In the genomic region with DNA sequence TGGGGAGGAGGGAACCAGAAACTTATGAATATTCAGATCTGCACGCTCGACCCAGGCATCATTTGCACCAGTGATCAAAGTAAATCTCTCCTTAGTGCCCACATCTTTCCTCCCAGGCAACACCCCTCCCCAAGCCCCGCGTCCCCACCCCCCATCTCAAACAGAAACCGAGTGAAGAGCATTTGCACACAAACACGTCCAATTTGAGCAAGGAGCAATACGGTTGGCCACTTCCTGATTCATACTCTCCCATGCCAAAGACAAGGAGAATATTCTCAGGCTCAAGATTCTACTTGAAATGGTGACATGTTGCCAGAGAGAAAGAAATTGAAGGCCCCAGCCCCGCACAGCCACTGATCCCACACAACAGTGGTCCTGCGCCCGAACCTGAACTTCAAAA, we compare ENCODE assay signal across 14 cellular contexts. TPM values are rescaled to one million over a fixed set of nuclear protein-coding genes. Genes with fewer than 3 reads are reported as not detected.
DNase-seq lines count a peak whose midpoint lies in the region; ATAC-seq and TF ChIP-seq lines count a peak whose summit lies in the region.
"Had no signal": no experiment of that assay in that cellular context is flagged by ENCODE, and none has a peak within 500 bp of the region (broad histone marks: within the 10 kb centered on the region; RNA-seq: fewer than 3 reads in every experiment).

No MANE protein-coding gene starts in this region.

- in situ Hi-C loops in gastrocnemius medialis (cut with MboI; ENCODE audit: low sequenced_read_pairs in 4 of 4) = loop anchor here in 3 of 4 donors (10.0 to 25.0 kb wide), 3 partner anchors 225 to 373 kb away; no protein-coding TSS in a partner anchor

- POLR2A ChIA-PET in OCI-LY7 (lab: Charles Lee) = interaction anchor here (0.8 to 2.0 kb wide), 5 partner anchors 11 to 96 kb away, joined by 3 to 6 read pairs (median 5); no protein-coding TSS in a partner anchor

- no peak overlapping the region for H3K9ac ChIP-seq in fibroblast of lung (ENCODE audit: insufficient read depth, low read length)
- H3K9ac ChIP-seq: GM23248 had no signal

- H3K4me2 ChIP-seq in OCI-LY7 (ENCODE audit: low read length) (peak overlapping the region; percentile 71), fibroblast of lung (ENCODE audit: extremely low read depth, insufficient read depth, low read length) (peak overlapping the region; percentile 68)

- H3K9me2 ChIP-seq in OCI-LY7 (ENCODE audit: insufficient read depth, low read length) = no peaks in the 10 kb centered on the region

- H3K9me3 ChIP-seq in OCI-LY7 (ENCODE audit: low read length) (no peaks in the 10 kb centered on the region), fibroblast of lung (ENCODE audit: control insufficient read depth, insufficient read depth, low read depth, low read length) (no peaks in the 10 kb centered on the region), gastrocnemius medialis (no peaks in the 10 kb centered on the region)
- H3K9me3 ChIP-seq: ovary, transverse colon had no signal

- H3K4me3 ChIP-seq in OCI-LY7 (ENCODE audit: low read depth, low read length, poor library complexity, severe bottlenecking) = peak overlapping the region; percentile 55
- no peak overlapping the region for H3K4me3 ChIP-seq in fibroblast of lung (replicated peaks in 1 of 4; ENCODE audit: control extremely low read depth in 1 of 4, insufficient read depth in 1 of 4, low read depth in 3 of 4, low read length in 4 of 4)
- H3K4me3 ChIP-seq in gastrocnemius medialis = no peak overlapping the region
- H3K4me3 ChIP-seq: GM23248, ovary, transverse colon had no signal

- H3K36me3 ChIP-seq in OCI-LY7 (ENCODE audit: insufficient read depth, low read length) (peaks cover 83% of the 10 kb centered on the region), fibroblast of lung (ENCODE audit: control insufficient read depth, insufficient read depth, low read length) (no peaks in the 10 kb centered on the region), gastrocnemius medialis (peaks cover 0 to 19% of the 10 kb centered on the region in 2 donors)
- H3K36me3 ChIP-seq: ovary had no signal

- intact Hi-C loops in OCI-LY7 (cut with micrococcal nuclease; ENCODE audit: unreplicated experiment) (no loop called here), gastrocnemius medialis (cut with DNase I; ENCODE audit: low total_unique reads) (loop anchor here (10.0 kb wide), 1 partner anchor 385 kb away; no protein-coding TSS in a partner anchor)

- CTCF ChIA-PET in OCI-LY7 (lab: Charles Lee; ENCODE audit: unreplicated experiment) = no interaction called here

- BruUV-seq in OCI-LY7 (replicated peaks; lab: Mats Ljungman, UMichigan) = no TSS peak

- TF ChIP-seq CTCF in OCI-LY7 (conservative IDR thresholded peaks at IDR 0.05; ENCODE audit: low read length) (no peak), fibroblast of lung (conservative IDR thresholded peaks at IDR 0.05 in 1 of 2, IDR thresholded peaks at IDR 0.05 in 1 of 2; ENCODE audit: low read depth in 1 of 2, low read length in 2 of 2) (no peak), gastrocnemius medialis (IDR thresholded peaks at IDR 0.05 in 4 of 5, conservative IDR thresholded peaks at IDR 0.05 in 1 of 5) (no peak)

- H3K4me1 ChIP-seq in OCI-LY7 (ENCODE audit: insufficient read depth, low read length, poor library complexity, severe bottlenecking) = peaks cover 63% of the 10 kb centered on the region
- peaks cover under 1% of the 10 kb centered on the region for H3K4me1 ChIP-seq in fibroblast of lung (ENCODE audit: control insufficient read depth, extremely low read depth, insufficient read depth, low read length)
- H3K4me1 ChIP-seq in gastrocnemius medialis = peaks cover 60 to 63% of the 10 kb centered on the region in 2 donors

- DNase-seq in NCI-H510A treated with DMSO at 0.1 percent for 48 hours (lab: John Stamatoyannopoulos, UW) (peak; percentile 56), NCI-H510A (lab: John Stamatoyannopoulos, UW) (no peak), OCI-LY7 (ENCODE audit: low spot score) (no peak), fibroblast of lung (ENCODE audit: low read depth in 2 of 2) (no peak), gastrocnemius medialis (no peak), NCI-H2227 (lab: John Stamatoyannopoulos, UW; ENCODE audit: unreplicated experiment) (no peak), SIG-M5 (lab: John Stamatoyannopoulos, UW) (no peak)
- DNase-seq: 8988T, EL, GM23248, ovary, transverse colon had no signal

- H4K20me1 ChIP-seq in OCI-LY7 (ENCODE audit: insufficient read depth, low read length) = no peaks in the 10 kb centered on the region
- H4K20me1 ChIP-seq in fibroblast of lung (ENCODE audit: control insufficient read depth, extremely low read depth, insufficient read depth, low read length) = no peaks in the 10 kb centered on the region

- H3K27ac ChIP-seq in OCI-LY7 (ENCODE audit: low read depth, low read length, poor library complexity, severe bottlenecking) = peak overlapping the region; percentile 31
- H3K27ac ChIP-seq in fibroblast of lung (ENCODE audit: insufficient read depth, low read length) = no peak overlapping the region
- H3K27ac ChIP-seq in gastrocnemius medialis = peak overlapping the region; percentile 56 to 82 (median 75)
- H3K27ac ChIP-seq: GM23248, ovary had no signal

- no peaks in the 10 kb centered on the region for H3K27me3 ChIP-seq in fibroblast of lung (ENCODE audit: control insufficient read depth, insufficient read depth, low read length)
- H3K27me3 ChIP-seq in gastrocnemius medialis = no peaks in the 10 kb centered on the region
- H3K27me3 ChIP-seq: ovary, transverse colon had no signal

- peaks cover 80% of the 10 kb centered on the region for H3K79me2 ChIP-seq in OCI-LY7 (ENCODE audit: insufficient read depth, low read depth, low read length)
- peaks cover 2% of the 10 kb centered on the region for H3K79me2 ChIP-seq in fibroblast of lung (ENCODE audit: control insufficient read depth, insufficient read depth, low read length)

- no peak for TF ChIP-seq POLR2A in gastrocnemius medialis (IDR thresholded peaks at IDR 0.05)

- no peak overlapping the region for H2AFZ ChIP-seq in OCI-LY7 (ENCODE audit: low read length)
- H2AFZ ChIP-seq in fibroblast of lung (ENCODE audit: low read length) = no peak overlapping the region
- H2AFZ ChIP-seq: GM23248 had no signal

- ATAC-seq in gastrocnemius medialis (no peak), GM18868 (IDR thresholded peaks at IDR 0.05; ENCODE audit: unreplicated experiment) (no peak)
- ATAC-seq: activated CD4-positive, CD25-positive, alpha-beta regulatory T cell treated with anti-CD3 and anti-CD28 coated beads, Interleukin-2, amount 50 U/mL, for 24 hours had no signal

RNA-seq across cellular contexts. Expression of gene FOXN3, which starts 7.1 kb away (rescaled TPM):
- total RNA-seq in OCI-LY7 (2014; rRNA removed; shearing (Covaris generic)) = 54.8 and 77.7 TPM in 2 replicates
- total RNA-seq in OCI-LY7 (2022) (102 and 108 TPM in 2 replicates), fibroblast of lung (27.5 and 27.9 TPM in 2 replicates), gastrocnemius medialis (100 to 1,000 TPM in 3 of 4 donors, 10 to 100 TPM in 1; 99.6 to 172 (median 103) TPM)
- 22.5 and 33.3 TPM in 2 replicates for polyA plus RNA-seq in fibroblast of lung
- polyA plus RNA-seq in fibroblast of lung (2012) = 14.4 and 26.1 TPM in 2 replicates
- 118 and 136 TPM in 2 replicates for polyA minus RNA-seq in fibroblast of lung (ENCODE audit: low replicate concordance)
